Comparison of ENCODE assay signal across 31 cellular contexts in the genomic region with DNA sequence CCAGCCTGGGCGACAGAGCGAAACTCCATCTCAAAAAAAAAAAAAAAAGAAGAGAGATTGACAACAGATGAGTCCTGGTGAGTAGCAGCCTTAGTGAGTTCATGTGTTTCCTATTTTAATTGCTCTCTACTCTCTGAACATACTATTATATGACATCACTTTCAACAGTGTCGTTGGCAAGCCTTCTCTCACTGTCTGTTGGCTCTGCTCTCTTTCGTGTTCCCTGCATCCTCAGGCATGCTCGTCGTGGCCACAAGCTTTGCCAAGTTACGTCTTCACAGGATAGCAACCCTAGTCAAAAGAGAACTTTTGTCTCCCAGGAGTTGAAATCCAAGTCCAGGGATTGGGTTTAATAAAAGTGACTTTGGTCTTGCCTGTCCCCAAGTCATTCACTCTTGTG.
"Had no signal": no experiment of that assay in that cellular context is flagged by ENCODE, and none has a peak within 500 bp of the region (broad histone marks: within the 10 kb centered on the region; RNA-seq: fewer than 3 reads in every experiment).

No MANE protein-coding gene starts in this region.

- H2AFZ ChIP-seq: hepatocyte had no signal

- H3K79me2 ChIP-seq: hepatocyte had no signal

- H3K4me3 ChIP-seq: body of pancreas, esophagus muscularis mucosa, gastroesophageal sphincter, hepatocyte, pancreas, psoas muscle, smooth muscle cell, thyroid gland, upper lobe of left lung had no signal

- H3K9me3 Mint-ChIP-seq: activated CD8-positive, alpha-beta T cell treated with anti-CD3 and anti-CD28 coated beads for 36 hours; stimulated activated naive CD8-positive, alpha-beta T cell treated with anti-CD3 and anti-CD28 coated beads, Interleukin-15, amount 100 ng/mL, for 72 hours; T-helper 2 cell treated with Interferon-gamma antibody and Interleukin-4, amounts not matched to agents 5 μg/mL and 100 μg/mL, for 36 hours had no signal

- FAIRE-seq: colon, pancreas had no signal

- H3K27ac ChIP-seq: body of pancreas, esophagus muscularis mucosa, gastroesophageal sphincter, hepatocyte, pancreas, psoas muscle, thyroid gland, upper lobe of left lung had no signal

- H3K4me2 ChIP-seq: hepatocyte, smooth muscle cell had no signal

- H3K27me3 ChIP-seq: body of pancreas, esophagus muscularis mucosa, gastroesophageal sphincter, hepatocyte, thyroid gland, upper lobe of left lung had no signal

- H3K27ac Mint-ChIP-seq: activated B cell treated with CpG ODN at 0.5 μM for 24 hours; activated CD8-positive, alpha-beta T cell treated with anti-CD3 and anti-CD28 coated beads for 36 hours; activated naive CD4-positive, alpha-beta T cell treated with anti-CD3 and anti-CD28 coated beads, Interleukin-2, amount 50 U/mL, for 72 hours; activated T-cell treated with anti-CD3 and anti-CD28 coated beads, Interleukin-2, amount 50 U/mL, for 72 hours; mesothelial cell of epicardium; nephron progenitor cell; stimulated activated memory B cell treated with anti-CD40 and anti-IgM and Interleukin-4, amounts not matched to agents 10 μg/mL and 1 μg/mL and 100 μg/mL, for 72 hours; stimulated activated naive CD8-positive, alpha-beta T cell treated with anti-CD3 and anti-CD28 coated beads, Interleukin-15, amount 100 ng/mL, for 72 hours; T-helper 2 cell treated with Interferon-gamma antibody and Interleukin-4, amounts not matched to agents 5 μg/mL and 100 μg/mL, for 36 hours had no signal

- DNase-seq: activated B cell treated with CpG ODN at 0.5 μM for 24 hours; activated CD4-positive, alpha-beta T cell treated with anti-CD3 and anti-CD28 coated beads, Interleukin-2, amount 50 U/mL, for 1 hour; activated CD8-positive, alpha-beta T cell treated with anti-CD3 and anti-CD28 coated beads for 36 hours; activated naive CD4-positive, alpha-beta T cell; activated T-cell treated with anti-CD3 and anti-CD28 coated beads, Interleukin-2, amount 50 U/mL, for 72 hours; anterior cingulate cortex; body of pancreas; dermis blood vessel endothelial cell; effector CD4-positive, alpha-beta T cell; islet precursor cell; left cardiac atrium; naive B cell; nephron progenitor cell; pancreas; psoas muscle; stimulated activated CD4-positive, alpha-beta T cell treated with anti-CD3 and anti-CD28 coated beads, Interleukin-1b, Interleukin-23, amount 100 ng/mL, for 48 hours; stimulated activated CD4-positive, alpha-beta T cell treated with anti-CD3 and anti-CD28 coated beads, Interleukin-4, amount 100 ng/mL, for 4 hours; stimulated activated CD8-positive, alpha-beta memory T cell treated with anti-CD3 and anti-CD28 coated beads, Interleukin-4, amount 100 ng/mL, for 48 hours; stimulated activated naive CD8-positive, alpha-beta T cell treated with anti-CD3 and anti-CD28 coated beads, Interleukin-15, amount 100 ng/mL, for 72 hours; substantia nigra; thyroid gland; upper lobe of left lung had no signal

- H3K27me3 Mint-ChIP-seq: activated B cell treated with CpG ODN at 0.5 μM for 24 hours; activated CD8-positive, alpha-beta T cell treated with anti-CD3 and anti-CD28 coated beads for 36 hours; stimulated activated memory B cell treated with anti-CD40 and anti-IgM and Interleukin-4, amounts not matched to agents 10 μg/mL and 1 μg/mL and 100 μg/mL, for 72 hours; stimulated activated naive CD8-positive, alpha-beta T cell treated with anti-CD3 and anti-CD28 coated beads, Interleukin-15, amount 100 ng/mL, for 72 hours had no signal

- H3K9me3 ChIP-seq: body of pancreas, esophagus muscularis mucosa, gastroesophageal sphincter, pancreas, psoas muscle, thyroid gland, upper lobe of left lung had no signal

- H3K4me1 ChIP-seq: body of pancreas, esophagus muscularis mucosa, gastroesophageal sphincter, pancreas, psoas muscle, thyroid gland, upper lobe of left lung had no signal

- H3K4me3 Mint-ChIP-seq: activated B cell treated with CpG ODN at 0.5 μM for 24 hours; activated CD8-positive, alpha-beta T cell treated with anti-CD3 and anti-CD28 coated beads for 36 hours; activated T-cell treated with anti-CD3 and anti-CD28 coated beads, Interleukin-2, amount 50 U/mL, for 72 hours; mesothelial cell of epicardium; naive B cell; nephron progenitor cell; stimulated activated memory B cell treated with anti-CD40 and anti-IgM and Interleukin-4, amounts not matched to agents 10 μg/mL and 1 μg/mL and 100 μg/mL, for 72 hours; stimulated activated naive CD8-positive, alpha-beta T cell treated with anti-CD3 and anti-CD28 coated beads, Interleukin-15, amount 100 ng/mL, for 72 hours; T-helper 2 cell treated with Interferon-gamma antibody and Interleukin-4, amounts not matched to agents 5 μg/mL and 100 μg/mL, for 36 hours had no signal

- ATAC-seq: activated CD8-positive, alpha-beta T cell treated with anti-CD3 and anti-CD28 coated beads for 36 hours; activated naive CD4-positive, alpha-beta T cell treated with anti-CD3 and anti-CD28 coated beads, Interleukin-2, amount 50 U/mL, for 72 hours; activated T-cell treated with anti-CD3 and anti-CD28 coated beads, Interleukin-2, amount 50 U/mL, for 72 hours; body of pancreas; gastroesophageal sphincter; left cardiac atrium; pancreas; psoas muscle; stimulated activated memory B cell treated with anti-CD40 and anti-IgM and Interleukin-4, amounts not matched to agents 10 μg/mL and 1 μg/mL and 100 μg/mL, for 72 hours; stimulated activated naive CD8-positive, alpha-beta T cell treated with anti-CD3 and anti-CD28 coated beads, Interleukin-15, amount 100 ng/mL, for 72 hours had no signal

- H3K36me3 ChIP-seq: esophagus muscularis mucosa, gastroesophageal sphincter, pancreas, thyroid gland, upper lobe of left lung had no signal

- H3K4me1 Mint-ChIP-seq: activated B cell treated with CpG ODN at 0.5 μM for 24 hours; stimulated activated memory B cell treated with anti-CD40 and anti-IgM and Interleukin-4, amounts not matched to agents 10 μg/mL and 1 μg/mL and 100 μg/mL, for 72 hours; stimulated activated naive CD8-positive, alpha-beta T cell treated with anti-CD3 and anti-CD28 coated beads, Interleukin-15, amount 100 ng/mL, for 72 hours had no signal

- H3K36me3 Mint-ChIP-seq: activated naive CD4-positive, alpha-beta T cell treated with anti-CD3 and anti-CD28 coated beads, Interleukin-2, amount 50 U/mL, for 72 hours; mesothelial cell of epicardium; naive B cell; stimulated activated memory B cell treated with anti-CD40 and anti-IgM and Interleukin-4, amounts not matched to agents 10 μg/mL and 1 μg/mL and 100 μg/mL, for 72 hours had no signal
